Comparison of ENCODE assay signal across 22 cellular contexts in genomic region chr1:36942093-36942492, GRCh38.
"Had no signal": no experiment of that assay in that cellular context is flagged by ENCODE, and none has a peak within 500 bp of the region (broad histone marks: within the 10 kb centered on the region; RNA-seq: fewer than 3 reads in every experiment).

No MANE protein-coding gene starts in this region.

- H2AFZ ChIP-seq: parathyroid adenoma had no signal

- H3K79me2 ChIP-seq: parathyroid adenoma had no signal

- H3K9me3 ChIP-seq: esophagus muscularis mucosa, lower lobe of right lung, mucosa of descending colon, right lobe of liver, suprapubic skin, transverse colon, upper lobe of right lung, uterus had no signal

- H3K4me1 ChIP-seq: esophagus muscularis mucosa, foreskin keratinocyte, lower lobe of right lung, parathyroid adenoma, right lobe of liver, suprapubic skin, transverse colon, upper lobe of right lung, uterus had no signal

- H3K27ac ChIP-seq: coronary artery, esophagus muscularis mucosa, foreskin keratinocyte, lower lobe of right lung, parathyroid adenoma, right lobe of liver, suprapubic skin, transverse colon, upper lobe of right lung, uterus had no signal

- H3K4me3 ChIP-seq: coronary artery, esophagus muscularis mucosa, lower lobe of right lung, mucosa of descending colon, right lobe of liver, suprapubic skin, transverse colon, upper lobe of right lung, uterus had no signal

- H3K27me3 ChIP-seq: foreskin keratinocyte, right lobe of liver, uterus had no signal

- H3K36me3 ChIP-seq: esophagus muscularis mucosa, lower lobe of right lung, right lobe of liver, suprapubic skin, transverse colon, upper lobe of right lung, uterus had no signal

- DNase-seq: dermis blood vessel endothelial cell; effector memory CD4-positive, alpha-beta T cell; foreskin keratinocyte; head of caudate nucleus; left ventricle myocardium superior; lower lobe of right lung; mucosa of descending colon; naive B cell; right lobe of liver; small intestine; stimulated activated CD4-positive, alpha-beta T cell treated with anti-CD3 and anti-CD28 coated beads, Interleukin-15, amount 100 ng/mL, for 24 hours; stimulated activated CD4-positive, alpha-beta T cell treated with anti-CD3 and anti-CD28 coated beads, Interleukin-4, amount 100 ng/mL, for 1 hour; stimulated activated CD8-positive, alpha-beta memory T cell treated with anti-CD3 and anti-CD28 coated beads, Interleukin-4, amount 100 ng/mL, for 48 hours; stimulated activated naive CD4-positive, alpha-beta T cell; stimulated activated naive CD8-positive, alpha-beta T cell treated with anti-CD3 and anti-CD28 coated beads, Interleukin-15, amount 100 ng/mL, for 72 hours; transverse colon; upper lobe of right lung; uterus had no signal

- H3K9ac ChIP-seq: parathyroid adenoma had no signal
